ENCODE assay signal across 16 cellular contexts in the genomic region with DNA sequence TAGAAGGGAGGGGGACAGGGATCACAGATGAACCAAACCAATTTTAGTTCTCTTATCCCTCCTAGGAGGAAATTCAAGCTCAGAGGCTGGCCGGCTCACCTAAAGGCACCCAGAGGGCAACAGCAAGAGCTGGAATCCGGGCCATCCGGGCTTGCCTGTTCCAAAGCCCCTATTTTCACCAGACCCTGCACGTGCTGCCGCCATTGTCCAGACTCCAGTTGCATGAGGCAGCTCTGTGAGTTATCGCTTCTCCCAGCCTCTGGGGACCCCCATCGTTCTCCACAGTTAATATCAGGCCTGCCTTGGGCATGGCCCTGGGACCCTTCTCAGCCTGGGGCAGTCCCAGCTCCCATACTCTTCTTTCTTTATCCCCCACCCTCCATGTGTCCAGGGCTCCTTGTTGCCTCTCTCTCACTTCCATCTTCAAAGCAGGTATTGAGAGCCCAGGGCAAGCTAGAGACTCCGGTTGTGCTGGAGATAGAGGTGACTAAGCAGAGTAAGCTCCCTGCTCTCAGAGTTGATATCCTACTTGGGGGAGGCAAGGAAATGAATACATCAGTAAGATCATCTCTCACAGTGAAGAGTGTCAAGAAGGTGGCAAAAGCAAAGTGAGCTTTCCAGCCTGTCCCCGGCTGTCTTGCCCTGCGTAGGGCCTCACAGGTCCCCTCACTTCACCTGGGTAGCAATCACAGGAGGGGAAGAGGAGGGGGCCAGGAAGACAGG.
DNase-seq lines count a peak whose midpoint lies in the region; ATAC-seq and TF ChIP-seq lines count a peak whose summit lies in the region.
"Had no signal": no experiment of that assay in that cellular context is flagged by ENCODE, and none has a peak within 500 bp of the region (broad histone marks: within the 10 kb centered on the region; RNA-seq: fewer than 3 reads in every experiment).

No MANE protein-coding gene starts in this region.

- no peak overlapping the region for H3K27ac ChIP-seq in body of pancreas
- H3K27ac ChIP-seq: A549, C4-2B, GM23248 had no signal

- no peak overlapping the region for H3K4me3 ChIP-seq in body of pancreas
- H3K4me3 ChIP-seq: A549, GM23248 had no signal

- no peak for TF ChIP-seq POLR2A in body of pancreas (IDR thresholded peaks at IDR 0.05)

- H3K27ac Mint-ChIP-seq in activated CD8-positive, alpha-beta T cell treated with anti-CD3 and anti-CD28 coated beads for 36 hours = no peak overlapping the region
- H3K27ac Mint-ChIP-seq: IgD-negative memory B cell had no signal

- H3K36me3 ChIP-seq in body of pancreas (replicated peaks in 1 of 2; ENCODE audit: insufficient read depth in 1 of 2, low read depth in 2 of 2) = no peaks in the 10 kb centered on the region
- H3K36me3 ChIP-seq: BE2C had no signal

- POLR2A ChIA-PET in activated CD8-positive, alpha-beta T cell treated with anti-CD3 and anti-CD28 coated beads for 36 hours (lab: Charles Lee) = no interaction called here

- H3K9me3 ChIP-seq in body of pancreas = no peaks in the 10 kb centered on the region
- H3K9me3 ChIP-seq: A549, BE2C had no signal

- TF ChIP-seq CTCF in activated CD8-positive, alpha-beta T cell treated with anti-CD3 and anti-CD28 coated beads for 36 hours (IDR thresholded peaks at IDR 0.05) = no peak
- TF ChIP-seq CTCF in body of pancreas (IDR thresholded peaks at IDR 0.05) = no peak

- H3K4me3 Mint-ChIP-seq in activated CD8-positive, alpha-beta T cell treated with anti-CD3 and anti-CD28 coated beads for 36 hours = no peak overlapping the region
- H3K4me3 Mint-ChIP-seq: CD4-positive, alpha-beta memory T cell had no signal

- H3K4me1 ChIP-seq in body of pancreas = no peaks in the 10 kb centered on the region

- no peaks in the 10 kb centered on the region for H3K9me3 Mint-ChIP-seq in activated CD8-positive, alpha-beta T cell treated with anti-CD3 and anti-CD28 coated beads for 36 hours
- H3K9me3 Mint-ChIP-seq: CD4-positive, alpha-beta memory T cell; IgD-negative memory B cell had no signal

- DNase-seq in ELF-1 (ENCODE audit: low read depth, low spot score) (peak; percentile 40), OCI-M1 (lab: John Stamatoyannopoulos, UW) (peak; percentile 5), superior temporal gyrus (ENCODE audit: extremely low spot score) (no peak), body of pancreas (no peak)
- no peak for DNase-seq in activated CD8-positive, alpha-beta T cell treated with anti-CD3 and anti-CD28 coated beads for 36 hours
- DNase-seq: BE2C; CD4-positive, alpha-beta memory T cell; COR-L47; DND-41; GF-D8; GM23248 had no signal

- no peaks in the 10 kb centered on the region for H3K27me3 ChIP-seq in body of pancreas
- H3K27me3 ChIP-seq: BE2C had no signal

- H3K36me3 Mint-ChIP-seq in activated CD8-positive, alpha-beta T cell treated with anti-CD3 and anti-CD28 coated beads for 36 hours (ENCODE audit: low read depth) = no peaks in the 10 kb centered on the region
- H3K36me3 Mint-ChIP-seq: CD4-positive, alpha-beta memory T cell had no signal

- CTCF ChIA-PET in activated CD8-positive, alpha-beta T cell treated with anti-CD3 and anti-CD28 coated beads for 36 hours (lab: Charles Lee) = interaction anchor here (0.8 to 1.6 kb wide), 2 partner anchors 26 to 340 kb away, joined by 3 to 4 read pairs; no protein-coding TSS in a partner anchor

- intact Hi-C loops in activated CD8-positive, alpha-beta T cell treated with anti-CD3 and anti-CD28 coated beads for 36 hours (cut with micrococcal nuclease) = no loop called here
- intact Hi-C loops in body of pancreas (cut with DNase I) = no loop called here

- ATAC-seq in esophagus mucosa = peak; percentile 17
- ATAC-seq in activated CD8-positive, alpha-beta T cell treated with anti-CD3 and anti-CD28 coated beads for 36 hours = no peak
- no peak for ATAC-seq in body of pancreas
- ATAC-seq: A549, HCT116 had no signal

- WGBS in body of pancreas, 2 donors = 84 to 89% methylated on average over 10 of the region's 10 CpGs

- H3K4me1 Mint-ChIP-seq in activated CD8-positive, alpha-beta T cell treated with anti-CD3 and anti-CD28 coated beads for 36 hours (ENCODE audit: low read depth) = peaks cover 11% of the 10 kb centered on the region

- peaks cover 19% of the 10 kb centered on the region for H3K27me3 Mint-ChIP-seq in activated CD8-positive, alpha-beta T cell treated with anti-CD3 and anti-CD28 coated beads for 36 hours

Comparison
In these comparisons a context has a peak if more than half of its experiments do, and no peak if none do; other contexts are left out.
1. DNase-seq: peak in ELF-1 (single experiment) and OCI-M1 (single experiment); none in superior temporal gyrus (single experiment), activated CD8-positive, alpha-beta T cell treated with anti-CD3 and anti-CD28 coated beads for 36 hours (single experiment) and body of pancreas (0 of 4).